Comparison of ENCODE assay signal across 27 cellular contexts in the genomic region with DNA sequence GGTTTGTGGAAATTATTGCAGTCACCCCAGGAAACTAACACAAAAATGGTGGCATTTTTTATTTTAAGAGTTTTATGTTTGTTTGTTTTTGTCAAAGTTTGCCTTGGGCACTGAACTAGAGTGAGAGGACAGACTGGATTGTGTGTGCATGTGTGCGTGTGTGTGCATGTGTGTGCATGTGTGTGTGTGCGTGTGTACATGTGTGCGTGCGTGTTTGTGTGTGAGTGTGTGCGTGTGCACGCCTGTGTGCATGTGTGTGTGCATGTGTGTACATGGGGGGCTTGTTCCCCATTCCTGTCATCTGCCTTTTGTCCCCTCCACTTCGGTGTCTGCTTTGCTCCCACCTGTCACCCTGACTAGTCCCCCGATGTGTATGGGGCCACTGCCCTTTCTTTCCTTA. TPM values are rescaled to one million over a fixed set of nuclear protein-coding genes. Genes with fewer than 3 reads are reported as not detected.
"Had no signal": no experiment of that assay in that cellular context is flagged by ENCODE, and none has a peak within 500 bp of the region (broad histone marks: within the 10 kb centered on the region; RNA-seq: fewer than 3 reads in every experiment).

No MANE protein-coding gene starts in this region.

- H3K36me3 Mint-ChIP-seq: activated CD8-positive, alpha-beta memory T cell treated with anti-CD3 and anti-CD28 coated beads, Interleukin-2, amount 10 ng/mL, durations not matched to agents 7 days and 5 days; activated naive CD4-positive, alpha-beta T cell treated with anti-CD3 and anti-CD28 coated beads, Interleukin-2, amount 50 U/mL, for 24 hours; activated naive CD8-positive, alpha-beta T cell treated with anti-CD3 and anti-CD28 coated beads, Interleukin-2, amount 10 ng/mL, durations not matched to agents 7 days and 5 days had no signal

- H3K27me3 Mint-ChIP-seq: activated CD4-positive, alpha-beta memory T cell treated with anti-CD3 and anti-CD28 coated beads, Interleukin-2, amount 10 ng/mL, durations not matched to agents 7 days and 5 days; activated naive CD4-positive, alpha-beta T cell treated with anti-CD3 and anti-CD28 coated beads, Interleukin-2, amount 50 U/mL, for 24 hours had no signal

- H3K27ac ChIP-seq: ascending aorta, cardiac muscle cell, WERI-Rb-1 had no signal

- H3K4me1 Mint-ChIP-seq: activated CD4-positive, alpha-beta memory T cell treated with anti-CD3 and anti-CD28 coated beads, Interleukin-2, amount 10 ng/mL, durations not matched to agents 7 days and 5 days; activated CD8-positive, alpha-beta memory T cell treated with anti-CD3 and anti-CD28 coated beads, Interleukin-2, amount 10 ng/mL, durations not matched to agents 7 days and 5 days; activated naive CD4-positive, alpha-beta T cell treated with anti-CD3 and anti-CD28 coated beads, Interleukin-2, amount 50 U/mL, for 24 hours had no signal

- H3K9me3 Mint-ChIP-seq: activated CD4-positive, alpha-beta memory T cell treated with anti-CD3 and anti-CD28 coated beads, Interleukin-2, amount 10 ng/mL, durations not matched to agents 7 days and 5 days; activated naive CD4-positive, alpha-beta T cell treated with anti-CD3 and anti-CD28 coated beads, Interleukin-2, amount 50 U/mL, for 24 hours; activated naive CD8-positive, alpha-beta T cell treated with anti-CD3 and anti-CD28 coated beads, Interleukin-2, amount 10 ng/mL, durations not matched to agents 7 days and 5 days had no signal

- H3K27ac Mint-ChIP-seq: activated CD4-positive, alpha-beta memory T cell treated with anti-CD3 and anti-CD28 coated beads, Interleukin-2, amount 10 ng/mL, durations not matched to agents 7 days and 5 days; activated CD8-positive, alpha-beta memory T cell treated with anti-CD3 and anti-CD28 coated beads, Interleukin-2, amount 10 ng/mL, durations not matched to agents 7 days and 5 days; activated naive CD8-positive, alpha-beta T cell treated with anti-CD3 and anti-CD28 coated beads, Interleukin-2, amount 10 ng/mL, durations not matched to agents 7 days and 5 days had no signal

- H3K9me3 ChIP-seq: ascending aorta had no signal

- H3K4me1 ChIP-seq: ascending aorta had no signal

- H3K36me3 ChIP-seq: ascending aorta, cardiac muscle cell had no signal

- H3K4me3 Mint-ChIP-seq: activated CD4-positive, alpha-beta memory T cell treated with anti-CD3 and anti-CD28 coated beads, Interleukin-2, amount 10 ng/mL, durations not matched to agents 7 days and 5 days; activated CD8-positive, alpha-beta memory T cell treated with anti-CD3 and anti-CD28 coated beads, Interleukin-2, amount 10 ng/mL, durations not matched to agents 7 days and 5 days; activated naive CD4-positive, alpha-beta T cell treated with anti-CD3 and anti-CD28 coated beads, Interleukin-2, amount 50 U/mL, for 24 hours; activated naive CD8-positive, alpha-beta T cell treated with anti-CD3 and anti-CD28 coated beads, Interleukin-2, amount 10 ng/mL, durations not matched to agents 7 days and 5 days had no signal

- ATAC-seq: activated CD8-positive, alpha-beta memory T cell treated with anti-CD3 and anti-CD28 coated beads, Interleukin-2, amount 10 ng/mL, durations not matched to agents 7 days and 5 days had no signal

- DNase-seq: activated CD4-positive, alpha-beta memory T cell treated with anti-CD3 and anti-CD28 coated beads, Interleukin-2, amount 10 ng/mL, durations not matched to agents 7 days and 5 days; activated CD4-positive, alpha-beta T cell treated with anti-CD3 and anti-CD28 coated beads for 1 hour; activated CD4-positive, alpha-beta T cell treated with anti-CD3 and anti-CD28 coated beads for 48 hours; activated CD4-positive, CD25-positive, alpha-beta regulatory T cell; activated CD8-positive, alpha-beta memory T cell treated with anti-CD3 and anti-CD28 coated beads for 24 hours; activated CD8-positive, alpha-beta memory T cell treated with anti-CD3 and anti-CD28 coated beads, Interleukin-2, amount 10 ng/mL, durations not matched to agents 7 days and 5 days; activated CD8-positive, alpha-beta memory T cell treated with anti-CD3 and anti-CD28 coated beads, Interleukin-2, amount 50 U/mL, for 48 hours; activated effector memory CD4-positive, alpha-beta T cell treated with Interleukin-2 at 50 U/mL for 16 hours; activated naive CD8-positive, alpha-beta T cell treated with anti-CD3 and anti-CD28 coated beads, Interleukin-2, amount 10 ng/mL, durations not matched to agents 7 days and 5 days; activated T-cell treated with anti-CD3 and anti-CD28 coated beads, Interleukin-2, amount 50 U/mL, for 48 hours; amygdala; NCI-H1105 treated with DMSO at 0.1 percent for 48 hours; NCI-H1436; NCI-H1694; NCI-H2029; NCI-H345; NCI-H524 treated with DMSO at 0.1 percent for 48 hours; OCI-M1; Right ventricle myocardium superior; SW 1271; T-helper 1 cell; T-helper 2 cell; T-helper 9 cell; WERI-Rb-1 had no signal

- H3K27me3 ChIP-seq: ascending aorta, cardiac muscle cell had no signal

- H3K4me3 ChIP-seq: ascending aorta, cardiac muscle cell had no signal

RNA-seq across cellular contexts. Expression of gene MGAT5B, which starts 32.5 kb away (rescaled TPM):
- total RNA-seq: ascending aorta, Right ventricle myocardium superior had no signal
